14 cellular contexts compared by ENCODE assay signal in genomic region chr21:40179167-40179566, GRCh38.
DNase-seq lines count a peak whose midpoint lies in the region; ATAC-seq and TF ChIP-seq lines count a peak whose summit lies in the region.
"Had no signal": no experiment of that assay in that cellular context is flagged by ENCODE, and none has a peak within 500 bp of the region (broad histone marks: within the 10 kb centered on the region; RNA-seq: fewer than 3 reads in every experiment).

No MANE protein-coding gene starts in this region.

- no peak overlapping the region for H3K27ac ChIP-seq in body of pancreas
- H3K27ac ChIP-seq: HL-60 had no signal

- ATAC-seq in body of pancreas (no peak), sciatic nerve (no peak), GM21447 (IDR thresholded peaks at IDR 0.05; ENCODE audit: unreplicated experiment) (no peak), HG03442 (IDR thresholded peaks at IDR 0.05; ENCODE audit: unreplicated experiment) (no peak), GM19395 (IDR thresholded peaks at IDR 0.05; ENCODE audit: unreplicated experiment) (no peak)
- ATAC-seq: K562 had no signal

- intact Hi-C loops in body of pancreas (cut with DNase I) (no loop called here), sciatic nerve (cut with DNase I) (no loop called here)

- TF ChIP-seq POLR2A in body of pancreas (IDR thresholded peaks at IDR 0.05) = no peak

- no peaks in the 10 kb centered on the region for H3K4me1 ChIP-seq in body of pancreas
- H3K4me1 ChIP-seq: Caco-2 had no signal

- H3K27me3 ChIP-seq in body of pancreas = no peaks in the 10 kb centered on the region

- 22 to 40% methylated on average over 5 of the region's 5 CpGs for WGBS in body of pancreas, 2 donors

- H3K9me3 ChIP-seq in body of pancreas = no peaks in the 10 kb centered on the region
- H3K9me3 ChIP-seq: Caco-2 had no signal

- H3K36me3 ChIP-seq in body of pancreas (replicated peaks in 1 of 2; ENCODE audit: insufficient read depth in 1 of 2, low read depth in 2 of 2) = no peaks in the 10 kb centered on the region

- H3K4me3 ChIP-seq in body of pancreas = no peak overlapping the region
- H3K4me3 ChIP-seq: K562 had no signal

- DNase-seq in G401 (ENCODE audit: low spot score) (peak; percentile 23), body of pancreas (peak in 3 of 4 donors; percentile 15 to 34 (median 23)), left kidney (ENCODE audit: low read depth, low spot score) (peak; percentile 46), sciatic nerve (ENCODE audit: low spot score) (peak; percentile 71)
- DNase-seq: Caco-2; CD8-positive, alpha-beta memory T cell; DND-41; GOT3; H9 had no signal

- TF ChIP-seq CTCF in body of pancreas (IDR thresholded peaks at IDR 0.05) = no peak

- in situ Hi-C loops in G401 (cut with HindIII; ENCODE audit: low sequenced_read_pairs) = no loop called here
